In the genomic region with DNA sequence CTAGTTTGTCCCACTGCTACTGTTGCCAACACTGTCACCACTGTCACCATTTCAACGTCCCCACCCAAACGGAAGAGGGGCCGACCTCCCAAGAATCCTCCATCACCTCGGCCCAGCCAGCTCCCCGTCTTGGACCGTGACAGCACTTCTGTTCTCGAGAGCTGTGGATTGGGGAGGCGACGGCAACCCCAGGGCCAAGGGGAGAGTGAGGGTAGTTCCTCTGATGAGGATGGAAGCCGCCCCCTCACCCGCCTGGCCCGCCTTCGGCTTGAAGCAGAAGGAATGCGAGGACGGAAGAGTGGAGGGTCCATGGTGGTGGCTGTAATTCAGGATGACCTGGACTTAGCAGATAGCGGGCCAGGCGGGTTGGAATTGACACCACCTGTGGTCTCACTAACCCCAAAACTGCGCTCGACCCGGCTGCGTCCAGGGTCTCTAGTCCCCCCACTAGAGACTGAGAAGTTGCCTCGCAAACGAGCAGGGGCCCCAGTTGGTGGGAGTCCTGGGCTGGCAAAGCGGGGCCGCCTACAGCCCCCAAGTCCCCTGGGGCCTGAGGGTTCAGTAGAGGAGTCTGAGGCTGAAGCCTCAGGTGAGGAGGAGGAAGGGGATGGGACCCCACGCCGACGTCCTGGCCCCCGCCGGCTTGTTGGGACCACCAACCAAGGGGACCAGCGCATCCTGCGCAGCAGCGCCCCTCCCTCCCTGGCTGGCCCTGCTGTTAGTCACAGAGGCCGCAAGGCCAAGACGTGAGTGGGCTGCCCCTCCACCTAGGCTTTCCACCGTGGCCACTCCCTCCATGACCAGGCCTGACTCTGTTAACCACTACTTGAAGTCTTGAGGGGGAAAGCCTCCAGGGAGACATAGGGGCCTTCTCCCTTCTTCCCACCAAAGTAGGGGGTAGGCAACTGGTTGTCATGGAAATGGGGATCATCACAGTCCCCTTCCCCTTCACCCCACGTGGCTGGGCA, we compare ENCODE assay signal across 10 cellular contexts. TPM values are rescaled to one million over a fixed set of nuclear protein-coding genes. Genes with fewer than 3 reads are reported as not detected.
DNase-seq lines count a peak whose midpoint lies in the region; ATAC-seq and TF ChIP-seq lines count a peak whose summit lies in the region.
"Had no signal": no experiment of that assay in that cellular context is flagged by ENCODE, and none has a peak within 500 bp of the region (broad histone marks: within the 10 kb centered on the region; RNA-seq: fewer than 3 reads in every experiment).

No MANE protein-coding gene starts in this region.

- intact Hi-C loops in esophagus muscularis mucosa (cut with DNase I) = no loop called here
- intact Hi-C loops in activated CD4-positive, alpha-beta T cell treated with anti-CD3 and anti-CD28 coated beads, Interleukin-2, amount 10 ng/mL, durations not matched to agents 24 days and 14 days (cut with micrococcal nuclease) = no loop called here

- no peak for DNase-seq in esophagus muscularis mucosa (ENCODE audit: extremely low spot score)
- DNase-seq in stimulated activated naive CD8-positive, alpha-beta T cell treated with anti-CD3 and anti-CD28 coated beads, Interleukin-15, amount 100 ng/mL, for 72 hours = no peak
- no peak for DNase-seq in activated CD4-positive, alpha-beta T cell treated with anti-CD3 and anti-CD28 coated beads, Interleukin-2, amount 10 ng/mL, durations not matched to agents 7 days and 5 days
- DNase-seq in activated CD4-positive, alpha-beta T cell treated with anti-CD3 and anti-CD28 coated beads, Interleukin-2, amount 10 ng/mL, durations not matched to agents 24 days and 14 days = no peak
- DNase-seq: CD4-positive, CD25-positive, alpha-beta regulatory T cell; GF-D8; T1000 had no signal

- WGBS in esophagus muscularis mucosa = 83% methylated on average over 27 of the region's 37 CpGs

- H3K36me3 Mint-ChIP-seq in activated CD4-positive, alpha-beta T cell treated with anti-CD3 and anti-CD28 coated beads, Interleukin-2, amount 10 ng/mL, durations not matched to agents 7 days and 5 days (ENCODE audit: low read depth) = peaks cover 41% of the 10 kb centered on the region
- peaks cover 69% of the 10 kb centered on the region for H3K36me3 Mint-ChIP-seq in activated CD4-positive, alpha-beta T cell treated with anti-CD3 and anti-CD28 coated beads, Interleukin-2, amount 10 ng/mL, durations not matched to agents 24 days and 14 days (ENCODE audit: low read depth)

- no peak for TF ChIP-seq CTCF in esophagus muscularis mucosa (IDR thresholded peaks at IDR 0.05)

- TF ChIP-seq RAD21 in Ishikawa (IDR thresholded peaks at IDR 0.05; ENCODE audit: low read depth) = no peak

- no peaks in the 10 kb centered on the region for H3K27me3 ChIP-seq in esophagus muscularis mucosa

- H3K36me3 ChIP-seq in esophagus muscularis mucosa = peaks cover 52 to 71% (median 70%) of the 10 kb centered on the region in 4 donors

- no peak for TF ChIP-seq POLR2A in esophagus muscularis mucosa (IDR thresholded peaks at IDR 0.05; ENCODE audit: low read depth)

- POLR2A ChIA-PET in activated CD4-positive, alpha-beta T cell treated with anti-CD3 and anti-CD28 coated beads, Interleukin-2, amount 10 ng/mL, durations not matched to agents 7 days and 5 days (lab: Charles Lee) = no interaction called here

- H3K4me3 ChIP-seq in esophagus muscularis mucosa = no peak overlapping the region

- peak overlapping the region; percentile 67 to 77 (median 70) for H3K27ac ChIP-seq in esophagus muscularis mucosa (replicated peaks in 1 of 4)

- peaks cover 22 to 40% (median 29%) of the 10 kb centered on the region in 4 donors for H3K4me1 ChIP-seq in esophagus muscularis mucosa

- peaks cover 9% of the 10 kb centered on the region for H3K4me1 Mint-ChIP-seq in stimulated activated naive CD8-positive, alpha-beta T cell treated with anti-CD3 and anti-CD28 coated beads, Interleukin-15, amount 100 ng/mL, for 72 hours
- peaks cover 8% of the 10 kb centered on the region for H3K4me1 Mint-ChIP-seq in activated CD4-positive, alpha-beta T cell treated with anti-CD3 and anti-CD28 coated beads, Interleukin-2, amount 10 ng/mL, durations not matched to agents 7 days and 5 days
- H3K4me1 Mint-ChIP-seq in activated CD4-positive, alpha-beta T cell treated with anti-CD3 and anti-CD28 coated beads, Interleukin-2, amount 10 ng/mL, durations not matched to agents 24 days and 14 days = peaks cover 13% of the 10 kb centered on the region

- no peak overlapping the region for H3K4me3 Mint-ChIP-seq in stimulated activated naive CD8-positive, alpha-beta T cell treated with anti-CD3 and anti-CD28 coated beads, Interleukin-15, amount 100 ng/mL, for 72 hours
- H3K4me3 Mint-ChIP-seq in activated CD4-positive, alpha-beta T cell treated with anti-CD3 and anti-CD28 coated beads, Interleukin-2, amount 10 ng/mL, durations not matched to agents 7 days and 5 days = no peak overlapping the region
- no peak overlapping the region for H3K4me3 Mint-ChIP-seq in activated CD4-positive, alpha-beta T cell treated with anti-CD3 and anti-CD28 coated beads, Interleukin-2, amount 10 ng/mL, durations not matched to agents 24 days and 14 days
- H3K4me3 Mint-ChIP-seq: CD4-positive, CD25-positive, alpha-beta regulatory T cell; nephron had no signal

- peak; percentile 31 for ATAC-seq in stimulated activated naive CD8-positive, alpha-beta T cell treated with anti-CD3 and anti-CD28 coated beads, Interleukin-15, amount 100 ng/mL, for 72 hours
- no peak for ATAC-seq in GM21529 (IDR thresholded peaks at IDR 0.05; ENCODE audit: unreplicated experiment)

- H3K27me3 Mint-ChIP-seq in stimulated activated naive CD8-positive, alpha-beta T cell treated with anti-CD3 and anti-CD28 coated beads, Interleukin-15, amount 100 ng/mL, for 72 hours = no peaks in the 10 kb centered on the region
- H3K27me3 Mint-ChIP-seq in activated CD4-positive, alpha-beta T cell treated with anti-CD3 and anti-CD28 coated beads, Interleukin-2, amount 10 ng/mL, durations not matched to agents 7 days and 5 days = no peaks in the 10 kb centered on the region
- H3K27me3 Mint-ChIP-seq in activated CD4-positive, alpha-beta T cell treated with anti-CD3 and anti-CD28 coated beads, Interleukin-2, amount 10 ng/mL, durations not matched to agents 24 days and 14 days = no peaks in the 10 kb centered on the region
- H3K27me3 Mint-ChIP-seq: CD4-positive, CD25-positive, alpha-beta regulatory T cell had no signal

- no peaks in the 10 kb centered on the region for H3K9me3 Mint-ChIP-seq in stimulated activated naive CD8-positive, alpha-beta T cell treated with anti-CD3 and anti-CD28 coated beads, Interleukin-15, amount 100 ng/mL, for 72 hours
- no peaks in the 10 kb centered on the region for H3K9me3 Mint-ChIP-seq in activated CD4-positive, alpha-beta T cell treated with anti-CD3 and anti-CD28 coated beads, Interleukin-2, amount 10 ng/mL, durations not matched to agents 7 days and 5 days
- H3K9me3 Mint-ChIP-seq in activated CD4-positive, alpha-beta T cell treated with anti-CD3 and anti-CD28 coated beads, Interleukin-2, amount 10 ng/mL, durations not matched to agents 24 days and 14 days = no peaks in the 10 kb centered on the region
- H3K9me3 Mint-ChIP-seq: nephron had no signal

- H3K27ac Mint-ChIP-seq in stimulated activated naive CD8-positive, alpha-beta T cell treated with anti-CD3 and anti-CD28 coated beads, Interleukin-15, amount 100 ng/mL, for 72 hours = no peak overlapping the region
- H3K27ac Mint-ChIP-seq in activated CD4-positive, alpha-beta T cell treated with anti-CD3 and anti-CD28 coated beads, Interleukin-2, amount 10 ng/mL, durations not matched to agents 7 days and 5 days = no peak overlapping the region
- H3K27ac Mint-ChIP-seq in activated CD4-positive, alpha-beta T cell treated with anti-CD3 and anti-CD28 coated beads, Interleukin-2, amount 10 ng/mL, durations not matched to agents 24 days and 14 days = no peak overlapping the region

- CTCF ChIA-PET in activated CD4-positive, alpha-beta T cell treated with anti-CD3 and anti-CD28 coated beads, Interleukin-2, amount 10 ng/mL, durations not matched to agents 7 days and 5 days (lab: Charles Lee) = interaction anchor here (1.4 to 1.8 kb wide), 3 partner anchors 9 to 18 kb away, joined by 3 to 7 read pairs (median 6); a partner anchor contains a TSS

- no peaks in the 10 kb centered on the region for H3K9me3 ChIP-seq in esophagus muscularis mucosa

- TF ChIP-seq EP300 in Ishikawa (IDR thresholded peaks at IDR 0.05; ENCODE audit: borderline replicate concordance) (no peak), esophagus muscularis mucosa (IDR thresholded peaks at IDR 0.05) (no peak)

TF ChIP-seq in Ishikawa, 13 proteins besides CTCF, POLR2A, EP300 and RAD21 (continues in another document):
- TF ChIP-seq NFIC (IDR thresholded peaks at IDR 0.05) (no peak), YY1 (IDR thresholded peaks at IDR 0.05; ENCODE audit: low read depth) (no peak)

RNA-seq across cellular contexts. Expression of a gene that starts 9.0 kb away (rescaled TPM):
- total RNA-seq in esophagus muscularis mucosa = 10 to 100 TPM; 22.4 to 25.8 (median 23.5) TPM
- total RNA-seq in activated CD4-positive, alpha-beta T cell treated with anti-CD3 and anti-CD28 coated beads, Interleukin-2, amount 10 ng/mL, durations not matched to agents 7 days and 5 days = 10 to 100 TPM; 41.1 to 43.4 TPM
- total RNA-seq in activated CD4-positive, alpha-beta T cell treated with anti-CD3 and anti-CD28 coated beads, Interleukin-2, amount 10 ng/mL, durations not matched to agents 24 days and 14 days = 39.5 and 41.0 TPM in 2 replicates

RNA-seq across cellular contexts. Expression of a gene that starts 22.6 kb away (rescaled TPM):
- total RNA-seq in esophagus muscularis mucosa = 1 to 10 TPM in 2 of 4 donors, under 1 TPM in 2; 0.42 to 2.9 (median 1.4) TPM
- total RNA-seq in activated CD4-positive, alpha-beta T cell treated with anti-CD3 and anti-CD28 coated beads, Interleukin-2, amount 10 ng/mL, durations not matched to agents 7 days and 5 days = 1 to 10 TPM; 2.2 to 3.0 TPM
- total RNA-seq in activated CD4-positive, alpha-beta T cell treated with anti-CD3 and anti-CD28 coated beads, Interleukin-2, amount 10 ng/mL, durations not matched to agents 24 days and 14 days = 4.0 and 4.2 TPM in 2 replicates

RNA-seq across cellular contexts. Expression of a gene that starts 22.9 kb away (rescaled TPM):
- total RNA-seq in esophagus muscularis mucosa = 10 to 100 TPM; 61.9 to 86.9 (median 67.0) TPM
- 100 to 1,000 TPM in 1 of 2 experiments, 10 to 100 TPM in 1; 81.9 to 101 TPM for total RNA-seq in activated CD4-positive, alpha-beta T cell treated with anti-CD3 and anti-CD28 coated beads, Interleukin-2, amount 10 ng/mL, durations not matched to agents 7 days and 5 days
- 95.4 and 100 TPM in 2 replicates for total RNA-seq in activated CD4-positive, alpha-beta T cell treated with anti-CD3 and anti-CD28 coated beads, Interleukin-2, amount 10 ng/mL, durations not matched to agents 24 days and 14 days

RNA-seq across cellular contexts. Expression of a gene that starts 40.3 kb away (rescaled TPM):
- 10 to 100 TPM; 31.6 to 59.3 (median 41.0) TPM for total RNA-seq in esophagus muscularis mucosa
- total RNA-seq in activated CD4-positive, alpha-beta T cell treated with anti-CD3 and anti-CD28 coated beads, Interleukin-2, amount 10 ng/mL, durations not matched to agents 7 days and 5 days = 10 to 100 TPM; 81.7 to 86.1 TPM
- total RNA-seq in activated CD4-positive, alpha-beta T cell treated with anti-CD3 and anti-CD28 coated beads, Interleukin-2, amount 10 ng/mL, durations not matched to agents 24 days and 14 days = 90.4 and 91.6 TPM in 2 replicates

RNA-seq across cellular contexts. Expression of a gene that starts 47.7 kb away (rescaled TPM):
- total RNA-seq in esophagus muscularis mucosa = 10 to 100 TPM; 10.4 to 17.1 (median 15.4) TPM
- 1 to 10 TPM; 1.4 TPM for total RNA-seq in activated CD4-positive, alpha-beta T cell treated with anti-CD3 and anti-CD28 coated beads, Interleukin-2, amount 10 ng/mL, durations not matched to agents 7 days and 5 days
- 2.5 and 2.6 TPM in 2 replicates for total RNA-seq in activated CD4-positive, alpha-beta T cell treated with anti-CD3 and anti-CD28 coated beads, Interleukin-2, amount 10 ng/mL, durations not matched to agents 24 days and 14 days
